ENCODE assay signal across 18 cellular contexts in the genomic region with DNA sequence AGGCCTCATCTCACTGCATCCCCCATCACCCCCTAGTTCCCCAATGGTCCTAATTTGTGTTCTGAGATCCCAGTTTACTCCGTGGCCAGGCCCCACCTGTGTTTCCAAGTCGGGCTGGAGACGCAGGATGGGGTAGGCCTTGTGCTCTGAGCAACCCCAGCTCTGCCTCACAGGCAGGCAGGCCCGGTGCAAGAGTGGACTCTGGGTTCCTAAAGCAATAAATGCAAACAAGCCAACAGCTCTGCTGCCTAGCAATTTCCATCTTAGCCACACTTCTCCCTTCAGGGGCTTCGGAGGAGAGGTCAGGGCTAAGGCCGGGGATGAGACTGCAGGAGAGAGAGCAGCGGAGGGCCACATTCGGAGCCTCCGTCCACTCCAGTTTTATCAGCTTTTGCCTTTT. TPM values are rescaled to one million over a fixed set of nuclear protein-coding genes. Genes with fewer than 3 reads are reported as not detected.
A peak's percentile ranks its signal among the peaks of the same experiment; 100 is the strongest.
DNase-seq lines count a peak whose midpoint lies in the region; ATAC-seq and TF ChIP-seq lines count a peak whose summit lies in the region.
"Had no signal": no experiment of that assay in that cellular context is flagged by ENCODE, and none has a peak within 500 bp of the region (broad histone marks: within the 10 kb centered on the region; RNA-seq: fewer than 3 reads in every experiment).

No MANE protein-coding gene starts in this region.

- TF ChIP-seq EP300 in ovary (IDR thresholded peaks at IDR 0.05) = no peak

- H3K27me3 ChIP-seq in Peyer's patch = no peaks in the 10 kb centered on the region
- H3K27me3 ChIP-seq in esophagus squamous epithelium = peaks cover 0 to 23% (median 0%) of the 10 kb centered on the region in 4 donors
- no peaks in the 10 kb centered on the region for H3K27me3 ChIP-seq in ovary
- H3K27me3 ChIP-seq in upper lobe of right lung = peaks cover 14% of the 10 kb centered on the region

- TF ChIP-seq POLR2A in Peyer's patch (IDR thresholded peaks at IDR 0.05) (no peak), esophagus squamous epithelium (IDR thresholded peaks at IDR 0.05) (no peak), ovary (IDR thresholded peaks at IDR 0.05) (no peak)

- H3K27ac ChIP-seq in Peyer's patch = peak overlapping the region; percentile 10 to 98 (median 74)
- H3K27ac ChIP-seq in esophagus squamous epithelium = peak overlapping the region; percentile 75 to 98 (median 94)
- peak overlapping the region; percentile 43 to 45 for H3K27ac ChIP-seq in ovary
- H3K27ac ChIP-seq in upper lobe of right lung = peak overlapping the region; percentile 56
- H3K27ac ChIP-seq: cardiac muscle cell had no signal

- H3K4me3 ChIP-seq in Peyer's patch (no peak overlapping the region), esophagus squamous epithelium (no peak overlapping the region), ovary (no peak overlapping the region), upper lobe of right lung (no peak overlapping the region)
- H3K4me3 ChIP-seq: cardiac muscle cell had no signal

- WGBS in esophagus squamous epithelium, 2 donors = 90 to 94% methylated on average over 5 to 6 of the region's 9 CpGs
- WGBS in ovary, 3 donors = 43 to 65% (median 51%) methylated on average over 9 of the region's 9 CpGs

- intact Hi-C loops in esophagus squamous epithelium (cut with DNase I) = no loop called here
- intact Hi-C loops in ovary (cut with DNase I) = no loop called here
- intact Hi-C loops in upper lobe of right lung (cut with DNase I) = no loop called here

- no peak for ATAC-seq in upper lobe of right lung
- ATAC-seq in HG02610 (IDR thresholded peaks at IDR 0.05; ENCODE audit: unreplicated experiment) = no peak

- H3K4me1 ChIP-seq in Peyer's patch (peaks cover 0 to 63% (median 17%) of the 10 kb centered on the region in 4 donors), esophagus squamous epithelium (peaks cover 50 to 91% (median 56%) of the 10 kb centered on the region in 3 donors), ovary (ENCODE audit: insufficient read depth) (peaks cover 34% of the 10 kb centered on the region), upper lobe of right lung (peaks cover 35% of the 10 kb centered on the region)

- no peak for DNase-seq in Peyer's patch
- no peak for DNase-seq in esophagus squamous epithelium (lab: John Stamatoyannopoulos, UW)
- DNase-seq in ovary = no peak
- no peak for DNase-seq in upper lobe of right lung
- no peak for DNase-seq in activated CD4-positive, alpha-beta T cell treated with anti-CD3 and anti-CD28 coated beads, Interleukin-2, amount 50 U/mL, for 4 hours
- DNase-seq in NCI-H748 (lab: John Stamatoyannopoulos, UW; ENCODE audit: unreplicated experiment) = no peak
- no peak for DNase-seq in medulla oblongata (ENCODE audit: extremely low spot score)
- DNase-seq: activated CD4-positive, alpha-beta T cell treated with anti-CD3 and anti-CD28 coated beads, Interleukin-2, amount 50 U/mL, for 48 hours; activated T-cell treated with anti-CD3 and anti-CD28 coated beads, Interleukin-2, amount 50 U/mL, for 24 hours; AML-193; effector CD8-positive, alpha-beta T cell; GF-D8; H9; NCI-H748 treated with DMSO at 0.1 percent for 48 hours; stimulated activated CD4-positive, alpha-beta T cell treated with anti-CD3 and anti-CD28 coated beads, Interleukin-12 subunit alpha, Interleukin-12 subunit beta, amount 100 ng/mL, for 4 hours; stimulated activated naive CD4-positive, alpha-beta T cell had no signal

- TF ChIP-seq CTCF in Peyer's patch (IDR thresholded peaks at IDR 0.05) (no peak), esophagus squamous epithelium (IDR thresholded peaks at IDR 0.05) (no peak), ovary (IDR thresholded peaks at IDR 0.05) (no peak), upper lobe of right lung (IDR thresholded peaks at IDR 0.05) (no peak)

- H3K9me3 ChIP-seq in Peyer's patch = no peaks in the 10 kb centered on the region
- H3K9me3 ChIP-seq in esophagus squamous epithelium = no peaks in the 10 kb centered on the region
- no peaks in the 10 kb centered on the region for H3K9me3 ChIP-seq in ovary
- no peaks in the 10 kb centered on the region for H3K9me3 ChIP-seq in upper lobe of right lung

- H3K36me3 ChIP-seq in Peyer's patch = peaks cover 0 to 24% (median 0%) of the 10 kb centered on the region in 3 donors
- H3K36me3 ChIP-seq in esophagus squamous epithelium = peaks cover 0 to 53% (median 0%) of the 10 kb centered on the region in 3 donors
- H3K36me3 ChIP-seq in ovary = no peaks in the 10 kb centered on the region
- peaks cover 9% of the 10 kb centered on the region for H3K36me3 ChIP-seq in upper lobe of right lung
- H3K36me3 ChIP-seq: cardiac muscle cell had no signal

RNA-seq across cellular contexts. Expression of gene EPS8L2, which starts 2.5 kb away (rescaled TPM):
- total RNA-seq in Peyer's patch (100 to 1,000 TPM; 258 to 710 (median 672) TPM), esophagus squamous epithelium (100 to 1,000 TPM; 163 to 367 (median 238) TPM), ovary (10 to 100 TPM; 20.6 to 57.9 (median 34.2) TPM), upper lobe of right lung (155 TPM)
- 10 to 100 TPM in 1 of 2 donors, 1 to 10 TPM in 1; 5.9 to 17.4 TPM for polyA plus RNA-seq in ovary

RNA-seq across cellular contexts. Expression of gene TMEM80, which starts 7.9 kb away (rescaled TPM):
- 10 to 100 TPM; 10.7 to 58.9 (median 44.5) TPM for total RNA-seq in Peyer's patch
- total RNA-seq in esophagus squamous epithelium = 10 to 100 TPM; 16.1 to 55.3 (median 18.1) TPM
- total RNA-seq in ovary = 10 to 100 TPM; 15.4 to 38.0 (median 30.5) TPM
- 10 to 100 TPM; 28.9 to 37.6 TPM for polyA plus RNA-seq in ovary
- total RNA-seq in upper lobe of right lung = 33.2 TPM

RNA-seq across cellular contexts. Expression of gene DEAF1, which starts 8.5 kb away (rescaled TPM):
- total RNA-seq in Peyer's patch = 10 to 100 TPM; 14.9 to 56.2 (median 47.0) TPM
- total RNA-seq in esophagus squamous epithelium = 10 to 100 TPM; 18.3 to 45.0 (median 25.4) TPM
- total RNA-seq in ovary = 10 to 100 TPM; 15.5 to 43.4 (median 34.1) TPM
- 10 to 100 TPM; 10.2 to 23.9 TPM for polyA plus RNA-seq in ovary
- total RNA-seq in upper lobe of right lung = 27.1 TPM

RNA-seq across cellular contexts. Expression of gene TALDO1, which starts 43.7 kb away (rescaled TPM):
- total RNA-seq in Peyer's patch (100 to 1,000 TPM; 140 to 175 (median 149) TPM), esophagus squamous epithelium (100 to 1,000 TPM; 311 to 629 (median 504) TPM), ovary (100 to 1,000 TPM in 6 of 7 donors, 10 to 100 TPM in 1; 75.0 to 134 (median 117) TPM), upper lobe of right lung (196 TPM)
- polyA plus RNA-seq in ovary = 100 to 1,000 TPM in 1 of 2 donors, 10 to 100 TPM in 1; 76.8 to 103 TPM

Comparison
In these comparisons a context has a peak if more than half of its experiments do, and no peak if none do; other contexts are left out.
1. H3K27ac ChIP-seq: peak in every context shown above with its lines; median percentile 94 in esophagus squamous epithelium; 74 in Peyer's patch; 56 in upper lobe of right lung; 44 in ovary.